ENCODE assay signal across 11 cellular contexts in the genomic region with DNA sequence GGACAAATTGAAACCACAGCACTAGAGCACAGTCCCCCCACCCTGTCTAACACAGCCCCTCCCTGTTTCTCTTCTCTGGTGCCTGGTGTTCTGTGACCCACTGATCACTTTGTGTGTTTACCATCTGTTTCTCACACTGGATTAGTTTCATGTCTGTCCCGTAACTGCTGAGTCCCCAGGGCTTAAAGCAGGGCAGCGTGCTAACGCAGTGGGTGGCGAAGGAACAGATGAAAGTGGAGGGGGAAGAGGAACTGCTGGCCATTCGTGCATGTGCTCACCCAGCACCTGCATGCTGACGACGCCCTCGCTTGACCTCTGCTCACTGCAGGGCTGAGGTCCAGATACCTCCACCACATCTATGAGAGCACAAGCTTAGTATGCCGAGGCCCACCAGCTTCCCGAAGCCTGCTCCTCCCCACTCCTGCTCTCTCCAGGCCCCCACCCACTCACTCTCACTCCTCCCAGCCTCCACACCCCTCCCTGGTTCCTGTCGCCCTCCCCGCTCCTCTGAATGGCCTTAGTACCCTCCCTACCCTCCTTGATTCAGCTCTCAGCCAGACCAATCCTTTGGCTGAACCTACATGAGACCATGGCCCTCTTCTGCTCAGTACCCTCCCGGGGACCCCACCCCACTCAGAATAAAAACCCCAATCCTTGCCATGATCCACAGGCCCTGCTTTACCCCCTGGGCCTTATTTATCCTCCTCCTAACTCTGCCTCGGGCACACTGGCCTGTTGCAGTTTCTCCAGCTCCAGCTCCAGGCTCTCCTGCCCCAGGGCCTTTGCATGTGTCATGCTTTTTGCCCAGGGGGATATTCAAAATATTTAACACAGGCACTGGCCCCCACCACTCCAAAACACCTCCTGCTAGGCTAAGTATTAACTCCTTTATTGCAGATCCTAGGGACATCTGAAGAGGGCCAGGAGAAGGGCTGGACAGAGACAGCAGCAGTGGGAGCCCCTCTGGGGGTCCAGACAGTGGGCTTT. TPM values are rescaled to one million over a fixed set of nuclear protein-coding genes. Genes with fewer than 3 reads are reported as not detected.
A peak's percentile ranks its signal among the peaks of the same experiment; 100 is the strongest.
DNase-seq lines count a peak whose midpoint lies in the region; ATAC-seq, FAIRE-seq and TF ChIP-seq lines count a peak whose summit lies in the region.
"Had no signal": no experiment of that assay in that cellular context is flagged by ENCODE, and none has a peak within 500 bp of the region (broad histone marks: within the 10 kb centered on the region; RNA-seq: fewer than 3 reads in every experiment).

No MANE protein-coding gene starts in this region.

- H3K27ac ChIP-seq in prostate gland, result no peak overlapping the region

- peak overlapping the region; percentile 57 for H3K4me3 Mint-ChIP-seq in memory B cell

- FAIRE-seq in GM18507 (lab: Jason Lieb, UNC), result peak; percentile 86
- FAIRE-seq: G401.6 had no signal

- WGBS in prostate gland, result 83% methylated on average over 14 of the region's 14 CpGs

- H3K27ac Mint-ChIP-seq in memory B cell, result peak overlapping the region; percentile 95

- no peak overlapping the region for H3K4me3 ChIP-seq in prostate gland

- H3K27me3 ChIP-seq in prostate gland (replicated peaks; ENCODE audit: insufficient read depth), result no peaks in the 10 kb centered on the region

- H3K36me3 Mint-ChIP-seq in memory B cell, result no peaks in the 10 kb centered on the region

- TF ChIP-seq CTCF in prostate gland (IDR thresholded peaks at IDR 0.05), result no peak

- H3K9me3 ChIP-seq in prostate gland, result no peaks in the 10 kb centered on the region

- no peaks in the 10 kb centered on the region for H3K36me3 ChIP-seq in prostate gland

- peak; percentile 48 for ATAC-seq in GM21423 (IDR thresholded peaks at IDR 0.05; ENCODE audit: unreplicated experiment)
- ATAC-seq in HG03575 (IDR thresholded peaks at IDR 0.05; ENCODE audit: extremely low read depth, insufficient number of reproducible peaks, low FRiP score, unreplicated experiment), result peak; percentile 45
- ATAC-seq in memory B cell (ENCODE audit: low read depth), result peak; percentile 55
- no peak for ATAC-seq in HG03565 (IDR thresholded peaks at IDR 0.05; ENCODE audit: unreplicated experiment)
- ATAC-seq in GM19351 (IDR thresholded peaks at IDR 0.05; ENCODE audit: unreplicated experiment), result no peak

- peak; percentile 46 for DNase-seq in GM18507 (ENCODE audit: extremely low spot score, insufficient read length, low read depth)
- peak; percentile 54 to 57 for DNase-seq in memory B cell (ENCODE audit: low spot score in 2 of 2)
- no peak for DNase-seq in stimulated activated CD4-positive, alpha-beta T cell treated with anti-CD3 and anti-CD28 coated beads, Interleukin-2, amount 100 ng/mL, for 48 hours
- no peak for DNase-seq in prostate gland (ENCODE audit: low spot score)
- DNase-seq: effector CD8-positive, alpha-beta T cell; NCI-H1930 had no signal

- intact Hi-C loops in prostate gland (cut with DNase I), result no loop called here

- H3K4me1 ChIP-seq in prostate gland (replicated peaks), result no peaks in the 10 kb centered on the region

- H3K27me3 Mint-ChIP-seq in memory B cell, result no peaks in the 10 kb centered on the region

- H3K9me3 Mint-ChIP-seq in memory B cell, result no peaks in the 10 kb centered on the region

- TF ChIP-seq POLR2A in prostate gland (IDR thresholded peaks at IDR 0.05), result no peak

- H3K4me1 Mint-ChIP-seq in memory B cell, result peaks cover 68% of the 10 kb centered on the region

RNA-seq across cellular contexts. Expression of a gene that starts 15.1 kb away (rescaled TPM):
- 10 to 100 TPM; 58.2 to 94.2 TPM for total RNA-seq in prostate gland

Comparison
In these comparisons a context has a peak if more than half of its experiments do, and no peak if none do; other contexts are left out.
1. DNase-seq: peak in GM18507 (single experiment) and memory B cell (2 of 2); none in stimulated activated CD4-positive, alpha-beta T cell treated with anti-CD3 and anti-CD28 coated beads, Interleukin-2, amount 100 ng/mL, for 48 hours (0 of 2) and prostate gland (single experiment).
2. ATAC-seq: peak in GM21423 (single experiment), HG03575 (single experiment) and memory B cell (single experiment); none in HG03565 (single experiment) and GM19351 (single experiment).